ENCODE assay signal across 1 cellular context in the genomic region with DNA sequence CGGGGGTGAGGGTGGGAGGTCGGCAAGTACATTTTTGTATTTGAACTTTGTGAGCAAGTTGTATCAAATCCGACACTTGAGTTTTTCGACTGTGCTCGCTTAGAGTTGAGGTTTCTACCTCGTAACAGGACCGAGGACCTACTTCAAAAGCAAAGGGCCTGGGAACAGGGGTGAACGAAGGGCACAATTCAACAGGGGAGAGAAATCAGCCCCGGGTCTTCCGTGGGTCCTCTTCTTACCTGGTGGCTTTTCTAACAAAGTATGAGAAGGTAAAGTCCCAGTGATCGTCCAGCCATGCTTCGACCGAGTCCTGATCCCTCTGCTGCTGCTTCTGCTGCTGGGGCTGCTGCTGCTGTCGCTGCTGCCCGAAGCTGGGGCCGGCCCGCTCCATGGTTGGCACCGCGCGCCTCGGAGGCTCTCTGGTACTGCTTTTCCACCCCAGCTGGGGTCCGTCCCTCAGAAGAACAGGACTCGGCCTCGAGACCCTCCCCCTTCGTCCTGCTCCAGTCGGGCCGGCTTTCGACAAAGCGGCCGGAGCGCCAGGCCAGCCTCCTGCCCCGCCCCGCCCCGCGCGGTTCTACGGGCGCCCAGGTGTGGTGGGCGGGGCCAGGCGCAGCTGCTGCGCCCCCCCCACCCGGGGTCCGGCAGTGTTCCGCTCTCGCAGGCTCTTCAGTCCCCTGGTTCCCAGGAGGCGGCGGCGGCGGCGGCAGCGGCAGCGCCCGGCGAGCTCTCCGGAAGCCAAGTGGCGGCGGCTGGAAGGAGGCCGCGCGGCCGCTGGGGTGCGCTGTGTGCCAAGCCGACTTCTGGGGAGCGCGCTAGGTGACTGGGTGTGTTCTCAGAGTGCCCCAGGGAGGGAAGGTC.
TF ChIP-seq lines count a peak whose summit lies in the region.

A gene (minus strand): TSS at position 524 of the 861 bp plus-strand sequence. CDS start 133 bp downstream, at position 391.

TF ChIP-seq in HepG2, 621 proteins besides CTCF, POLR2A, EP300 and RAD21 (continued from another document):
- TF ChIP-seq ZMYM3 (CRISPR knock-in tag; IDR thresholded peaks at IDR 0.05) = no peak
- 0 out of 2 replicates have a peak, but pooled peaks have one; percentile 49 for TF ChIP-seq ZNF547 (CRISPR knock-in tag; IDR thresholded peaks at IDR 0.05)
- peak; percentile 52; the same call in 1 of the 2 replicates for TF ChIP-seq ZNF768 (CRISPR knock-in tag; IDR thresholded peaks at IDR 0.05)
- TF ChIP-seq ZFX (CRISPR knock-in tag; IDR thresholded peaks at IDR 0.05; ENCODE audit: low read depth) = peak; percentile 49
- TF ChIP-seq, protein P1, sequence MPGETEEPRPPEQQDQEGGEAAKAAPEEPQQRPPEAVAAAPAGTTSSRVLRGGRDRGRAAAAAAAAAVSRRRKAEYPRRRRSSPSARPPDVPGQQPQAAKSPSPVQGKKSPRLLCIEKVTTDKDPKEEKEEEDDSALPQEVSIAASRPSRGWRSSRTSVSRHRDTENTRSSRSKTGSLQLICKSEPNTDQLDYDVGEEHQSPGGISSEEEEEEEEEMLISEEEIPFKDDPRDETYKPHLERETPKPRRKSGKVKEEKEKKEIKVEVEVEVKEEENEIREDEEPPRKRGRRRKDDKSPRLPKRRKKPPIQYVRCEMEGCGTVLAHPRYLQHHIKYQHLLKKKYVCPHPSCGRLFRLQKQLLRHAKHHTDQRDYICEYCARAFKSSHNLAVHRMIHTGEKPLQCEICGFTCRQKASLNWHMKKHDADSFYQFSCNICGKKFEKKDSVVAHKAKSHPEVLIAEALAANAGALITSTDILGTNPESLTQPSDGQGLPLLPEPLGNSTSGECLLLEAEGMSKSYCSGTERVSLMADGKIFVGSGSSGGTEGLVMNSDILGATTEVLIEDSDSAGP (CRISPR knock-in tag; IDR thresholded peaks at IDR 0.05; ENCODE audit: borderline replicate concordance) = peak; percentile 57; the same call in 1 of the 2 replicates
- TF ChIP-seq RXRB (CRISPR knock-in tag; IDR thresholded peaks at IDR 0.05; ENCODE audit: borderline replicate concordance) = 0 out of 2 replicates have a peak, but pooled peaks have one; percentile 18
- no peak for TF ChIP-seq ZNF296 (CRISPR knock-in tag; conservative IDR thresholded peaks at IDR 0.05)
- peak; percentile 44 for TF ChIP-seq SAP130 (CRISPR knock-in tag; IDR thresholded peaks at IDR 0.05; ENCODE audit: low read depth)
- 0 out of 2 replicates have a peak, but pooled peaks have one; percentile 42 for TF ChIP-seq ARNT2 (CRISPR knock-in tag; IDR thresholded peaks at IDR 0.05; ENCODE audit: low read depth)
- TF ChIP-seq FOXA1 (IDR thresholded peaks at IDR 0.05) = no peak
- TF ChIP-seq FOXA1 (CRISPR knock-in tag; IDR thresholded peaks at IDR 0.05) = no peak
- TF ChIP-seq YEATS4 (CRISPR knock-in tag; IDR thresholded peaks at IDR 0.05; ENCODE audit: borderline replicate concordance) = peak; percentile 54
- TF ChIP-seq, protein P2, sequence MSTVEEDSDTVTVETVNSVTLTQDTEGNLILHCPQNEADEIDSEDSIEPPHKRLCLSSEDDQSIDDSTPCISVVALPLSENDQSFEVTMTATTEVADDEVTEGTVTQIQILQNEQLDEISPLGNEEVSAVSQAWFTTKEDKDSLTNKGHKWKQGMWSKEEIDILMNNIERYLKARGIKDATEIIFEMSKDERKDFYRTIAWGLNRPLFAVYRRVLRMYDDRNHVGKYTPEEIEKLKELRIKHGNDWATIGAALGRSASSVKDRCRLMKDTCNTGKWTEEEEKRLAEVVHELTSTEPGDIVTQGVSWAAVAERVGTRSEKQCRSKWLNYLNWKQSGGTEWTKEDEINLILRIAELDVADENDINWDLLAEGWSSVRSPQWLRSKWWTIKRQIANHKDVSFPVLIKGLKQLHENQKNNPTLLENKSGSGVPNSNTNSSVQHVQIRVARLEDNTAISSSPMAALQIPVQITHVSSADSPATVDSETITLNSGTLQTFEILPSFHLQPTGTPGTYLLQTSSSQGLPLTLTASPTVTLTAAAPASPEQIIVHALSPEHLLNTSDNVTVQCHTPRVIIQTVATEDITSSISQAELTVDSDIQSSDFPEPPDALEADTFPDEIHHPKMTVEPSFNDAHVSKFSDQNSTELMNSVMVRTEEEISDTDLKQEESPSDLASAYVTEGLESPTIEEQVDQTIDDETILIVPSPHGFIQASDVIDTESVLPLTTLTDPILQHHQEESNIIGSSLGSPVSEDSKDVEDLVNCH (CRISPR knock-in tag; IDR thresholded peaks at IDR 0.05) = no peak
- TF ChIP-seq NFKBIZ (CRISPR knock-in tag; IDR thresholded peaks at IDR 0.05) = no peak
- no peak for TF ChIP-seq SMAD3 (CRISPR knock-in tag; IDR thresholded peaks at IDR 0.05)
- TF ChIP-seq, protein P3, sequence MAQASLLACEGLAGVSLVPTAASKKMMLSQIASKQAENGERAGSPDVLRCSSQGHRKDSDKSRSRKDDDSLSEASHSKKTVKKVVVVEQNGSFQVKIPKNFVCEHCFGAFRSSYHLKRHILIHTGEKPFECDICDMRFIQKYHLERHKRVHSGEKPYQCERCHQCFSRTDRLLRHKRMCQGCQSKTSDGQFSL (CRISPR knock-in tag; IDR thresholded peaks at IDR 0.05) = peak; percentile 54; the same call in 1 of the 2 replicates
- TF ChIP-seq ZFP41 (CRISPR knock-in tag; IDR thresholded peaks at IDR 0.05; ENCODE audit: borderline replicate concordance) = no peak
- TF ChIP-seq GATAD1 (CRISPR knock-in tag; IDR thresholded peaks at IDR 0.05) = no peak
- peak; percentile 79; the same call in 1 of the 2 replicates for TF ChIP-seq ZNF724P (CRISPR knock-in tag; IDR thresholded peaks at IDR 0.05; ENCODE audit: borderline replicate concordance)
- TF ChIP-seq, protein P4, sequence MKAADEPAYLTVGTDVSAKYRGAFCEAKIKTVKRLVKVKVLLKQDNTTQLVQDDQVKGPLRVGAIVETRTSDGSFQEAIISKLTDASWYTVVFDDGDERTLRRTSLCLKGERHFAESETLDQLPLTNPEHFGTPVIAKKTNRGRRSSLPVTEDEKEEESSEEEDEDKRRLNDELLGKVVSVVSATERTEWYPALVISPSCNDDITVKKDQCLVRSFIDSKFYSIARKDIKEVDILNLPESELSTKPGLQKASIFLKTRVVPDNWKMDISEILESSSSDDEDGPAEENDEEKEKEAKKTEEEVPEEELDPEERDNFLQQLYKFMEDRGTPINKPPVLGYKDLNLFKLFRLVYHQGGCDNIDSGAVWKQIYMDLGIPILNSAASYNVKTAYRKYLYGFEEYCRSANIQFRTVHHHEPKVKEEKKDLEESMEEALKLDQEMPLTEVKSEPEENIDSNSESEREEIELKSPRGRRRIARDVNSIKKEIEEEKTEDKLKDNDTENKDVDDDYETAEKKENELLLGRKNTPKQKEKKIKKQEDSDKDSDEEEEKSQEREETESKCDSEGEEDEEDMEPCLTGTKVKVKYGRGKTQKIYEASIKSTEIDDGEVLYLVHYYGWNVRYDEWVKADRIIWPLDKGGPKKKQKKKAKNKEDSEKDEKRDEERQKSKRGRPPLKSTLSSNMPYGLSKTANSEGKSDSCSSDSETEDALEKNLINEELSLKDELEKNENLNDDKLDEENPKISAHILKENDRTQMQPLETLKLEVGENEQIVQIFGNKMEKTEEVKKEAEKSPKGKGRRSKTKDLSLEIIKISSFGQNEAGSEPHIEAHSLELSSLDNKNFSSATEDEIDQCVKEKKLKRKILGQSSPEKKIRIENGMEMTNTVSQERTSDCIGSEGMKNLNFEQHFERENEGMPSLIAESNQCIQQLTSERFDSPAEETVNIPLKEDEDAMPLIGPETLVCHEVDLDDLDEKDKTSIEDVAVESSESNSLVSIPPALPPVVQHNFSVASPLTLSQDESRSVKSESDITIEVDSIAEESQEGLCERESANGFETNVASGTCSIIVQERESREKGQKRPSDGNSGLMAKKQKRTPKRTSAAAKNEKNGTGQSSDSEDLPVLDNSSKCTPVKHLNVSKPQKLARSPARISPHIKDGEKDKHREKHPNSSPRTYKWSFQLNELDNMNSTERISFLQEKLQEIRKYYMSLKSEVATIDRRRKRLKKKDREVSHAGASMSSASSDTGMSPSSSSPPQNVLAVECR (CRISPR knock-in tag; IDR thresholded peaks at IDR 0.05; ENCODE audit: borderline replicate concordance) = peak; percentile 14; the same call in 1 of the 2 replicates
- peak; percentile 84 for TF ChIP-seq XRCC5 (optimal IDR thresholded peaks at IDR 0.05; ENCODE audit: low read length)
